Comparison of ENCODE assay signal across 39 cellular contexts in genomic region chr4:121702136-121702535, GRCh38.
"Had no signal": no experiment of that assay in that cellular context is flagged by ENCODE, and none has a peak within 500 bp of the region (broad histone marks: within the 10 kb centered on the region; RNA-seq: fewer than 3 reads in every experiment).

No MANE protein-coding gene starts in this region.

- H3K4me3 ChIP-seq: adrenal gland, ascending aorta, body of pancreas, breast epithelium, cardiac muscle cell had no signal

- H3K36me3 Mint-ChIP-seq: activated naive CD4-positive, alpha-beta T cell treated with anti-CD3 and anti-CD28 coated beads, Interleukin-2, amount 10 ng/mL, durations not matched to agents 7 days and 5 days; activated naive CD4-positive, alpha-beta T cell treated with anti-CD3 and anti-CD28 coated beads, Interleukin-2, amount 50 U/mL, for 24 hours; activated naive CD4-positive, alpha-beta T cell treated with anti-CD3 and anti-CD28 coated beads, Interleukin-2, amount 50 U/mL, for 72 hours; activated naive CD8-positive, alpha-beta T cell; activated naive CD8-positive, alpha-beta T cell treated with anti-CD3 and anti-CD28 coated beads, Interleukin-2, amount 10 ng/mL, durations not matched to agents 7 days and 5 days; brain had no signal

- H3K9me3 Mint-ChIP-seq: activated naive CD4-positive, alpha-beta T cell treated with anti-CD3 and anti-CD28 coated beads, Interleukin-2, amount 10 ng/mL, durations not matched to agents 7 days and 5 days; activated naive CD4-positive, alpha-beta T cell treated with anti-CD3 and anti-CD28 coated beads, Interleukin-2, amount 50 U/mL, for 24 hours; activated naive CD4-positive, alpha-beta T cell treated with anti-CD3 and anti-CD28 coated beads, Interleukin-2, amount 50 U/mL, for 72 hours; activated naive CD8-positive, alpha-beta T cell treated with anti-CD3 and anti-CD28 coated beads, Interleukin-2, amount 10 ng/mL, durations not matched to agents 7 days and 5 days; activated naive CD8-positive, alpha-beta T cell treated with anti-CD3 and anti-CD28 coated beads, Interleukin-2, amount 50 U/mL, for 24 hours; activated T-cell treated with anti-CD3 and anti-CD28 coated beads, Interleukin-2, amount 50 U/mL, for 4 hours; activated T-cell treated with anti-CD3 and anti-CD28 coated beads, Interleukin-2, amount 50 U/mL, for 72 hours; activated T-helper 17 cell treated with anti-CD3 and anti-CD28 coated beads, Interleukin-2, amount 50 U/mL, for 72 hours; activated T-helper 2 cell treated with anti-CD3 and anti-CD28 coated beads, Interferon-gamma antibody, Interleukin-2, Interleukin-4, amounts not matched to agents 10 μg/mL and 5 μg/mL and 100 μg/mL, durations not matched to agents 14 hours and 24 hours and 36 hours; central memory CD8-positive, alpha-beta T cell had no signal

- H3K9me3 ChIP-seq: adrenal gland, ascending aorta, body of pancreas, breast epithelium had no signal

- FAIRE-seq: astrocyte had no signal

- H3K27me3 ChIP-seq: adrenal gland, ascending aorta, body of pancreas, brain microvascular endothelial cell, breast epithelium, cardiac muscle cell had no signal

- H3K27ac Mint-ChIP-seq: activated naive CD4-positive, alpha-beta T cell treated with anti-CD3 and anti-CD28 coated beads for 36 hours; activated naive CD4-positive, alpha-beta T cell treated with anti-CD3 and anti-CD28 coated beads, Interleukin-2, amount 10 ng/mL, durations not matched to agents 7 days and 5 days; activated naive CD4-positive, alpha-beta T cell treated with anti-CD3 and anti-CD28 coated beads, Interleukin-2, amount 50 U/mL, for 24 hours; activated naive CD4-positive, alpha-beta T cell treated with anti-CD3 and anti-CD28 coated beads, Interleukin-2, amount 50 U/mL, for 72 hours; activated naive CD8-positive, alpha-beta T cell; activated naive CD8-positive, alpha-beta T cell treated with anti-CD3 and anti-CD28 coated beads for 36 hours; activated naive CD8-positive, alpha-beta T cell treated with anti-CD3 and anti-CD28 coated beads, Interleukin-2, amount 50 U/mL, for 24 hours; activated T-cell treated with anti-CD3 and anti-CD28 coated beads, Interleukin-2, amount 50 U/mL, for 24 hours; activated T-cell treated with anti-CD3 and anti-CD28 coated beads, Interleukin-2, amount 50 U/mL, for 72 hours; activated T-helper 1 cell treated with anti-CD3 and anti-CD28 coated beads, Interleukin-12 subunit alpha, Interleukin-12 subunit beta, Interleukin-2, Interleukin-4 antibody, amounts not matched to agents 30 ng/mL and 10 ng/mL and 1 ng/mL, durations not matched to agents 14 hours and 24 hours and 36 hours; activated T-helper 17 cell treated with anti-CD3 and anti-CD28 coated beads, Interleukin-2, amount 50 U/mL, for 72 hours; activated T-helper 2 cell treated with anti-CD3 and anti-CD28 coated beads, Interferon-gamma antibody, Interleukin-2, Interleukin-4, amounts not matched to agents 10 μg/mL and 5 μg/mL and 100 μg/mL, durations not matched to agents 14 hours and 24 hours and 36 hours; brain had no signal

- DNase-seq: activated effector memory CD4-positive, alpha-beta T cell treated with anti-CD3 and anti-CD28 coated beads, Interleukin-2, amount 50 U/mL, for 16 hours; activated effector memory CD4-positive, alpha-beta T cell treated with Interleukin-2 at 50 U/mL for 16 hours; activated gamma-delta T cell; activated gamma-delta T cell treated with Interleukin-2 at 50 U/mL for 16 hours; activated naive CD4-positive, alpha-beta T cell; activated naive CD4-positive, alpha-beta T cell treated with anti-CD3 and anti-CD28 coated beads for 36 hours; activated naive CD4-positive, alpha-beta T cell treated with anti-CD3 and anti-CD28 coated beads, Interleukin-2, amount 10 ng/mL, durations not matched to agents 7 days and 5 days; activated naive CD4-positive, alpha-beta T cell treated with anti-CD3 and anti-CD28 coated beads, Interleukin-2, amount 50 U/mL, for 16 hours; activated naive CD4-positive, alpha-beta T cell treated with Interleukin-2 at 50 U/mL for 16 hours; activated naive CD8-positive, alpha-beta T cell treated with anti-CD3 and anti-CD28 coated beads for 36 hours; activated naive CD8-positive, alpha-beta T cell treated with anti-CD3 and anti-CD28 coated beads, Interleukin-2, amount 10 ng/mL, durations not matched to agents 7 days and 5 days; activated naive CD8-positive, alpha-beta T cell treated with anti-CD3 and anti-CD28 coated beads, Interleukin-2, amount 50 U/mL, for 24 hours; activated T-cell treated with anti-CD3 and anti-CD28 coated beads, Interleukin-2, amount 50 U/mL, for 1 hour; activated T-cell treated with anti-CD3 and anti-CD28 coated beads, Interleukin-2, amount 50 U/mL, for 24 hours; activated T-cell treated with anti-CD3 and anti-CD28 coated beads, Interleukin-2, amount 50 U/mL, for 4 hours; activated T-cell treated with anti-CD3 and anti-CD28 coated beads, Interleukin-2, amount 50 U/mL, for 48 hours; activated T-cell treated with anti-CD3 and anti-CD28 coated beads, Interleukin-2, amount 50 U/mL, for 72 hours; adrenal gland; amniotic stem cell; amygdala; anterior cingulate cortex; aorta; body of pancreas; brain microvascular endothelial cell; caudate nucleus; central memory CD4-positive, alpha-beta T cell; cerebellar nuclear complex had no signal

- H3K27ac ChIP-seq: adrenal gland, ascending aorta, body of pancreas, brain microvascular endothelial cell, breast epithelium, cardiac muscle cell had no signal

- ATAC-seq: activated naive CD4-positive, alpha-beta T cell treated with anti-CD3 and anti-CD28 coated beads, Interleukin-2, amount 50 U/mL, for 72 hours; activated naive CD8-positive, alpha-beta T cell treated with anti-CD3 and anti-CD28 coated beads, Interleukin-2, amount 50 U/mL, for 24 hours; activated T-cell treated with anti-CD3 and anti-CD28 coated beads, Interleukin-2, amount 50 U/mL, for 4 hours; activated T-cell treated with anti-CD3 and anti-CD28 coated beads, Interleukin-2, amount 50 U/mL, for 72 hours; activated T-helper 17 cell treated with anti-CD3 and anti-CD28 coated beads, Interleukin-2, amount 50 U/mL, for 72 hours; body of pancreas had no signal

- H3K36me3 ChIP-seq: adrenal gland, ascending aorta, brain microvascular endothelial cell, breast epithelium, cardiac muscle cell had no signal

- H3K4me1 ChIP-seq: breast epithelium had no signal

- H3K4me3 Mint-ChIP-seq: activated naive CD4-positive, alpha-beta T cell treated with anti-CD3 and anti-CD28 coated beads for 36 hours; activated naive CD4-positive, alpha-beta T cell treated with anti-CD3 and anti-CD28 coated beads, Interleukin-2, amount 10 ng/mL, durations not matched to agents 7 days and 5 days; activated naive CD4-positive, alpha-beta T cell treated with anti-CD3 and anti-CD28 coated beads, Interleukin-2, amount 50 U/mL, for 24 hours; activated naive CD8-positive, alpha-beta T cell; activated naive CD8-positive, alpha-beta T cell treated with anti-CD3 and anti-CD28 coated beads for 36 hours; activated naive CD8-positive, alpha-beta T cell treated with anti-CD3 and anti-CD28 coated beads, Interleukin-2, amount 10 ng/mL, durations not matched to agents 7 days and 5 days; activated naive CD8-positive, alpha-beta T cell treated with anti-CD3 and anti-CD28 coated beads, Interleukin-2, amount 50 U/mL, for 24 hours; activated T-cell treated with anti-CD3 and anti-CD28 coated beads, Interleukin-2, amount 50 U/mL, for 24 hours; activated T-cell treated with anti-CD3 and anti-CD28 coated beads, Interleukin-2, amount 50 U/mL, for 4 hours; activated T-cell treated with anti-CD3 and anti-CD28 coated beads, Interleukin-2, amount 50 U/mL, for 72 hours; activated T-helper 1 cell treated with anti-CD3 and anti-CD28 coated beads, Interleukin-12 subunit alpha, Interleukin-12 subunit beta, Interleukin-2, Interleukin-4 antibody, amounts not matched to agents 30 ng/mL and 10 ng/mL and 1 ng/mL, durations not matched to agents 14 hours and 24 hours and 36 hours; activated T-helper 17 cell treated with anti-CD3 and anti-CD28 coated beads, Interleukin-2, amount 50 U/mL, for 72 hours; brain; central memory CD8-positive, alpha-beta T cell had no signal

- H3K27me3 Mint-ChIP-seq: central memory CD8-positive, alpha-beta T cell had no signal
